8 cellular contexts compared by ENCODE assay signal in genomic region chr17:65455972-65456343, GRCh38.
A peak's percentile ranks its signal among the peaks of the same experiment; 100 is the strongest.
DNase-seq lines count a peak whose midpoint lies in the region; ATAC-seq and TF ChIP-seq lines count a peak whose summit lies in the region.

No MANE protein-coding gene starts in this region.

- no peak for TF ChIP-seq POLR2A in gastroesophageal sphincter (IDR thresholded peaks at IDR 0.05)

- peak; percentile 9 for DNase-seq in DMS53 (lab: John Stamatoyannopoulos, UW)
- no peak for DNase-seq in DMS53 treated with DMSO at 0.1 percent for 48 hours (lab: John Stamatoyannopoulos, UW; ENCODE audit: unreplicated experiment)
- no peak for DNase-seq in T-helper 17 cell
- DNase-seq in renal cortical epithelial cell (ENCODE audit: low read depth): peak; percentile 15

- peak overlapping the region in 3 of 4 donors; percentile 29 to 54 (median 43) for H3K27ac ChIP-seq in gastroesophageal sphincter

- H3K4me1 Mint-ChIP-seq in T-helper 17 cell: peaks cover 3% of the 10 kb centered on the region

- TF ChIP-seq EP300 in gastroesophageal sphincter (IDR thresholded peaks at IDR 0.05): no peak

- 37 to 42% methylated on average over 3 of the region's 7 CpGs for WGBS in gastroesophageal sphincter (ENCODE audit: low coverage in 1 of 2), 2 donors

- H3K27ac Mint-ChIP-seq in T-helper 17 cell: no peak overlapping the region

- no peaks in the 10 kb centered on the region for H3K36me3 ChIP-seq in gastroesophageal sphincter

- H3K4me1 ChIP-seq in gastroesophageal sphincter: peaks cover 0 to 33% (median 5%) of the 10 kb centered on the region in 3 donors

- H3K27me3 Mint-ChIP-seq in T-helper 17 cell: peaks cover 13% of the 10 kb centered on the region

- no peak overlapping the region for H3K4me3 Mint-ChIP-seq in T-helper 17 cell

- H3K9me3 ChIP-seq in T-helper 17 cell (ENCODE audit: control insufficient read depth, low read length, poor library complexity, severe bottlenecking) (no peaks in the 10 kb centered on the region), gastroesophageal sphincter (no peaks in the 10 kb centered on the region)

- ATAC-seq in T-helper 17 cell (peak; percentile 52), gastroesophageal sphincter (peak; percentile 37), HG03565 (IDR thresholded peaks at IDR 0.05; ENCODE audit: unreplicated experiment) (no peak), HG02884 (IDR thresholded peaks at IDR 0.05; ENCODE audit: unreplicated experiment) (no peak), HG02610 (IDR thresholded peaks at IDR 0.05; ENCODE audit: unreplicated experiment) (no peak)

- no peaks in the 10 kb centered on the region for H3K27me3 ChIP-seq in gastroesophageal sphincter

- TF ChIP-seq CTCF in gastroesophageal sphincter (IDR thresholded peaks at IDR 0.05): peak in 3 of 4 experiments; percentile 26 to 63 (median 31)

- no peaks in the 10 kb centered on the region for H3K36me3 Mint-ChIP-seq in T-helper 17 cell (ENCODE audit: low read depth)

- no peak overlapping the region for H3K4me3 ChIP-seq in gastroesophageal sphincter

Comparison
In these comparisons a context has a peak if more than half of its experiments do, and no peak if none do; other contexts are left out.
1. DNase-seq: peak in DMS53 (single experiment) and renal cortical epithelial cell (single experiment); none in DMS53 treated with DMSO at 0.1 percent for 48 hours (single experiment) and T-helper 17 cell (0 of 3).
2. ATAC-seq: peak in T-helper 17 cell (single experiment) and gastroesophageal sphincter (single experiment); none in HG03565 (single experiment), HG02884 (single experiment) and HG02610 (single experiment).